Comparison of ENCODE assay signal across 22 cellular contexts in genomic region chr19:32876236-32876918, GRCh38. TPM values are rescaled to one million over a fixed set of nuclear protein-coding genes. Genes with fewer than 3 reads are reported as not detected.
DNase-seq lines count a peak whose midpoint lies in the region; ATAC-seq and TF ChIP-seq lines count a peak whose summit lies in the region.
"Had no signal": no experiment of that assay in that cellular context is flagged by ENCODE, and none has a peak within 500 bp of the region (broad histone marks: within the 10 kb centered on the region; RNA-seq: fewer than 3 reads in every experiment).

No MANE protein-coding gene starts in this region.

- peak in 3 of 6 experiments; percentile 40 to 53 (median 52) for TF ChIP-seq CTCF in Peyer's patch (IDR thresholded peaks at IDR 0.05)
- no peak for TF ChIP-seq CTCF in mucosa of descending colon (IDR thresholded peaks at IDR 0.05)
- no peak for TF ChIP-seq CTCF in upper lobe of right lung (IDR thresholded peaks at IDR 0.05)
- TF ChIP-seq CTCF in RWPE1 (conservative IDR thresholded peaks at IDR 0.05; ENCODE audit: low read depth), result no peak
- no peak for TF ChIP-seq CTCF in omental fat pad (IDR thresholded peaks at IDR 0.05)
- no peak for TF ChIP-seq CTCF in OCI-LY7 (conservative IDR thresholded peaks at IDR 0.05; ENCODE audit: low read length)

- H3K27ac Mint-ChIP-seq in activated CD4-positive, alpha-beta T cell treated with anti-CD3 and anti-CD28 coated beads, Interleukin-2, amount 10 ng/mL, durations not matched to agents 7 days and 5 days, result peak overlapping the region; percentile 54
- H3K27ac Mint-ChIP-seq in activated CD4-positive, alpha-beta T cell treated with anti-CD3 and anti-CD28 coated beads, Interleukin-2, amount 10 ng/mL, durations not matched to agents 24 days and 14 days, result no peak overlapping the region

- no peaks in the 10 kb centered on the region for H3K79me2 ChIP-seq in OCI-LY7 (ENCODE audit: insufficient read depth, low read depth, low read length)

- H3K36me3 Mint-ChIP-seq in activated CD4-positive, alpha-beta T cell treated with anti-CD3 and anti-CD28 coated beads, Interleukin-2, amount 10 ng/mL, durations not matched to agents 7 days and 5 days (ENCODE audit: low read depth), result no peaks in the 10 kb centered on the region
- no peaks in the 10 kb centered on the region for H3K36me3 Mint-ChIP-seq in activated CD4-positive, alpha-beta T cell treated with anti-CD3 and anti-CD28 coated beads, Interleukin-2, amount 10 ng/mL, durations not matched to agents 24 days and 14 days (ENCODE audit: low read depth)

- H3K27me3 Mint-ChIP-seq in activated CD4-positive, alpha-beta T cell treated with anti-CD3 and anti-CD28 coated beads, Interleukin-2, amount 10 ng/mL, durations not matched to agents 7 days and 5 days, result no peaks in the 10 kb centered on the region
- H3K27me3 Mint-ChIP-seq in activated CD4-positive, alpha-beta T cell treated with anti-CD3 and anti-CD28 coated beads, Interleukin-2, amount 10 ng/mL, durations not matched to agents 24 days and 14 days, result no peaks in the 10 kb centered on the region

- H3K4me1 ChIP-seq in Peyer's patch (peaks cover 0 to 65% (median 3%) of the 10 kb centered on the region in 4 donors), mucosa of descending colon (ENCODE audit: low read depth) (peaks cover 19% of the 10 kb centered on the region), upper lobe of right lung (no peaks in the 10 kb centered on the region), OCI-LY7 (ENCODE audit: insufficient read depth, low read length, poor library complexity, severe bottlenecking) (no peaks in the 10 kb centered on the region)
- H3K4me1 ChIP-seq: BLaER1 had no signal

- H3K9me3 ChIP-seq in Peyer's patch (no peaks in the 10 kb centered on the region), mucosa of descending colon (no peaks in the 10 kb centered on the region), upper lobe of right lung (no peaks in the 10 kb centered on the region), OCI-LY7 (ENCODE audit: low read length) (no peaks in the 10 kb centered on the region)
- H3K9me3 ChIP-seq: BLaER1 had no signal

- POLR2A ChIA-PET in activated CD4-positive, alpha-beta T cell treated with anti-CD3 and anti-CD28 coated beads, Interleukin-2, amount 10 ng/mL, durations not matched to agents 7 days and 5 days (lab: Charles Lee), result no interaction called here
- POLR2A ChIA-PET in RWPE1 (lab: Yijun Ruan, JAX; ENCODE audit: low non-redundant PET), result no interaction called here
- POLR2A ChIA-PET in OCI-LY7 (lab: Charles Lee), result no interaction called here

- intact Hi-C loops in activated CD4-positive, alpha-beta T cell treated with anti-CD3 and anti-CD28 coated beads, Interleukin-2, amount 10 ng/mL, durations not matched to agents 24 days and 14 days (cut with micrococcal nuclease), result no loop called here
- intact Hi-C loops in mucosa of descending colon (cut with DNase I, micrococcal nuclease) (no loop called here), upper lobe of right lung (cut with DNase I) (no loop called here), OCI-LY7 (cut with micrococcal nuclease; ENCODE audit: unreplicated experiment) (no loop called here)

- no peak overlapping the region for H3K4me2 ChIP-seq in OCI-LY7 (ENCODE audit: low read length)
- H3K4me2 ChIP-seq: BLaER1, PC-9 had no signal

- TF ChIP-seq POLR2A in Peyer's patch (IDR thresholded peaks at IDR 0.05), result no peak

- no peak overlapping the region for H3K4me3 ChIP-seq in Peyer's patch
- H3K4me3 ChIP-seq in mucosa of descending colon, result no peak overlapping the region
- no peak overlapping the region for H3K4me3 ChIP-seq in upper lobe of right lung
- H3K4me3 ChIP-seq in OCI-LY7 (ENCODE audit: low read depth, low read length, poor library complexity, severe bottlenecking), result no peak overlapping the region
- H3K4me3 ChIP-seq: BLaER1, GM12878, GM23248, PC-9 had no signal

- no peaks in the 10 kb centered on the region for H4K20me1 ChIP-seq in OCI-LY7 (ENCODE audit: insufficient read depth, low read length)
- H4K20me1 ChIP-seq: BLaER1 had no signal

- no peaks in the 10 kb centered on the region for H3K9me3 Mint-ChIP-seq in activated CD4-positive, alpha-beta T cell treated with anti-CD3 and anti-CD28 coated beads, Interleukin-2, amount 10 ng/mL, durations not matched to agents 7 days and 5 days
- H3K9me3 Mint-ChIP-seq in activated CD4-positive, alpha-beta T cell treated with anti-CD3 and anti-CD28 coated beads, Interleukin-2, amount 10 ng/mL, durations not matched to agents 24 days and 14 days, result no peaks in the 10 kb centered on the region
- H3K9me3 Mint-ChIP-seq: CD8-positive, alpha-beta memory T cell had no signal

- H3K27me3 ChIP-seq in Peyer's patch (no peaks in the 10 kb centered on the region), upper lobe of right lung (no peaks in the 10 kb centered on the region)
- H3K27me3 ChIP-seq: BLaER1 had no signal

- no peaks in the 10 kb centered on the region for H3K9me2 ChIP-seq in OCI-LY7 (ENCODE audit: insufficient read depth, low read length)

- no peak overlapping the region for H2AFZ ChIP-seq in OCI-LY7 (ENCODE audit: low read length)
- H2AFZ ChIP-seq: GM23248, PC-9 had no signal

- H3K36me3 ChIP-seq in Peyer's patch (no peaks in the 10 kb centered on the region), mucosa of descending colon (ENCODE audit: low read depth) (no peaks in the 10 kb centered on the region), upper lobe of right lung (peaks cover 6% of the 10 kb centered on the region), OCI-LY7 (ENCODE audit: insufficient read depth, low read length) (no peaks in the 10 kb centered on the region)

- BruUV-seq in OCI-LY7 (replicated peaks; lab: Mats Ljungman, UMichigan), result no TSS peak

- H3K27ac ChIP-seq in Peyer's patch, result peak overlapping the region in 3 of 4 donors; percentile 39 to 74 (median 72)
- no peak overlapping the region for H3K27ac ChIP-seq in upper lobe of right lung
- no peak overlapping the region for H3K27ac ChIP-seq in RWPE1
- H3K27ac ChIP-seq in OCI-LY7 (ENCODE audit: low read depth, low read length, poor library complexity, severe bottlenecking), result no peak overlapping the region
- H3K27ac ChIP-seq: 22Rv1, BLaER1, GM23248, PC-9 had no signal

- ATAC-seq in mucosa of descending colon, result peak; percentile 36
- no peak for ATAC-seq in upper lobe of right lung
- ATAC-seq in omental fat pad (ENCODE audit: low FRiP score), result no peak
- ATAC-seq: GM12878 had no signal

- DNase-seq in activated CD4-positive, alpha-beta T cell treated with anti-CD3 and anti-CD28 coated beads, Interleukin-2, amount 10 ng/mL, durations not matched to agents 7 days and 5 days, result no peak
- no peak for DNase-seq in activated CD4-positive, alpha-beta T cell treated with anti-CD3 and anti-CD28 coated beads, Interleukin-2, amount 10 ng/mL, durations not matched to agents 24 days and 14 days
- DNase-seq in Peyer's patch, result peak in 2 of 3 donors; percentile 72 to 77
- DNase-seq in mucosa of descending colon, result peak; percentile 22 to 46 (median 45)
- peak; percentile 35 for DNase-seq in upper lobe of right lung
- no peak for DNase-seq in RWPE1 (ENCODE audit: low spot score)
- DNase-seq in omental fat pad (ENCODE audit: low spot score), result no peak
- no peak for DNase-seq in OCI-LY7 (ENCODE audit: low spot score)
- DNase-seq: CD8-positive, alpha-beta memory T cell; DND-41; GDM1; GM23248; KG1; NCI-H1436 treated with DMSO at 0.1 percent for 48 hours; NCI-H2029 treated with DMSO at 0.1 percent for 48 hours; NCI-H2171 treated with DMSO at 0.1 percent for 48 hours; NCI-H446 treated with DMSO at 0.1 percent for 48 hours; SHP77 had no signal

- no peak overlapping the region for H3K4me3 Mint-ChIP-seq in activated CD4-positive, alpha-beta T cell treated with anti-CD3 and anti-CD28 coated beads, Interleukin-2, amount 10 ng/mL, durations not matched to agents 7 days and 5 days
- H3K4me3 Mint-ChIP-seq in activated CD4-positive, alpha-beta T cell treated with anti-CD3 and anti-CD28 coated beads, Interleukin-2, amount 10 ng/mL, durations not matched to agents 24 days and 14 days, result no peak overlapping the region
- H3K4me3 Mint-ChIP-seq: CD8-positive, alpha-beta memory T cell had no signal

- peaks cover 13% of the 10 kb centered on the region for H3K4me1 Mint-ChIP-seq in activated CD4-positive, alpha-beta T cell treated with anti-CD3 and anti-CD28 coated beads, Interleukin-2, amount 10 ng/mL, durations not matched to agents 7 days and 5 days
- no peaks in the 10 kb centered on the region for H3K4me1 Mint-ChIP-seq in activated CD4-positive, alpha-beta T cell treated with anti-CD3 and anti-CD28 coated beads, Interleukin-2, amount 10 ng/mL, durations not matched to agents 24 days and 14 days
- H3K4me1 Mint-ChIP-seq: CD8-positive, alpha-beta memory T cell had no signal

- CTCF ChIA-PET in activated CD4-positive, alpha-beta T cell treated with anti-CD3 and anti-CD28 coated beads, Interleukin-2, amount 10 ng/mL, durations not matched to agents 7 days and 5 days (lab: Charles Lee), result no interaction called here
- CTCF ChIA-PET in RWPE1 (lab: Yijun Ruan, JAX) (interaction anchor here (0.5 kb wide), 1 partner anchor 185 kb away, joined by 3 read pairs; the partner anchor contains the start of gene NUDT19), OCI-LY7 (lab: Charles Lee; ENCODE audit: unreplicated experiment) (no interaction called here)

RNA-seq across cellular contexts. Expression of gene SLC7A9, which starts 6.8 kb away (rescaled TPM):
- total RNA-seq in activated CD4-positive, alpha-beta T cell treated with anti-CD3 and anti-CD28 coated beads, Interleukin-2, amount 10 ng/mL, durations not matched to agents 7 days and 5 days, result under 1 TPM; 0.27 to 0.45 TPM
- 0.12 TPM in 1 of 2 replicates, not detected in the other for total RNA-seq in activated CD4-positive, alpha-beta T cell treated with anti-CD3 and anti-CD28 coated beads, Interleukin-2, amount 10 ng/mL, durations not matched to agents 24 days and 14 days
- 1,000 to 10,000 TPM in 1 of 4 donors, 100 to 1,000 TPM in 2, 10 to 100 TPM in 1; 22.3 to 1,183 (median 609) TPM for total RNA-seq in Peyer's patch
- total RNA-seq in mucosa of descending colon, result under 1 TPM in 2 of 3 donors, not detected in 1; 0.43 to 0.66 TPM
- 0.46 TPM for total RNA-seq in upper lobe of right lung
- total RNA-seq in omental fat pad, result 1 to 10 TPM in 1 of 4 donors, under 1 TPM in 1, not detected in 2; 0.36 to 1.4 TPM
- total RNA-seq in OCI-LY7 (2014; rRNA removed; shearing (Covaris generic)), result not detected in 2 replicates
- total RNA-seq in OCI-LY7 (2022), result not detected in 2 replicates
- total RNA-seq: GM23248 had no signal

Comparison
In these comparisons a context has a peak if more than half of its experiments do, and no peak if none do; other contexts are left out.
1. DNase-seq: peak in Peyer's patch (2 of 3), mucosa of descending colon (3 of 3) and upper lobe of right lung (single experiment); none in activated CD4-positive, alpha-beta T cell treated with anti-CD3 and anti-CD28 coated beads, Interleukin-2, amount 10 ng/mL, durations not matched to agents 7 days and 5 days (single experiment), activated CD4-positive, alpha-beta T cell treated with anti-CD3 and anti-CD28 coated beads, Interleukin-2, amount 10 ng/mL, durations not matched to agents 24 days and 14 days (single experiment), RWPE1 (single experiment), omental fat pad (single experiment) and OCI-LY7 (single experiment).
2. H3K27ac ChIP-seq: peak in Peyer's patch (3 of 4); none in upper lobe of right lung (single experiment), RWPE1 (single experiment) and OCI-LY7 (single experiment).
3. RNA of gene SLC7A9, which starts 6.8 kb away (total RNA-seq): 22.3 to 1,183 TPM in Peyer's patch; 0.46 TPM in upper lobe of right lung (single experiment), 0.27 to 0.45 TPM in activated CD4-positive, alpha-beta T cell treated with anti-CD3 and anti-CD28 coated beads, Interleukin-2, amount 10 ng/mL, durations not matched to agents 7 days and 5 days, 0.43 to 0.66 TPM in mucosa of descending colon, 0.36 to 1.4 TPM in omental fat pad, 0.12 TPM in activated CD4-positive, alpha-beta T cell treated with anti-CD3 and anti-CD28 coated beads, Interleukin-2, amount 10 ng/mL, durations not matched to agents 24 days and 14 days and not detected in OCI-LY7; every median in the first group is over 4 times any median in the second.